Comparison of ENCODE assay signal across 29 cellular contexts in genomic region chr10:15309221-15309620, GRCh38.
"Had no signal": no experiment of that assay in that cellular context is flagged by ENCODE, and none has a peak within 500 bp of the region (broad histone marks: within the 10 kb centered on the region; RNA-seq: fewer than 3 reads in every experiment).

No MANE protein-coding gene starts in this region.

- H3K27me3 Mint-ChIP-seq: stimulated activated naive CD8-positive, alpha-beta T cell treated with anti-CD3 and anti-CD28 coated beads, Interleukin-15, amount 100 ng/mL, for 72 hours; type B pancreatic cell had no signal

- DNase-seq: heart left ventricle; hypothalamus; immature natural killer cell; kidney; left ventricle myocardium inferior; mesendoderm; naive B cell; natural killer cell; nucleus accumbens; pancreas; retina; right cardiac atrium; sigmoid colon; small intestine; spleen; stimulated activated CD4-positive, alpha-beta T cell treated with anti-CD3 and anti-CD28 coated beads, Interleukin-1b, Interleukin-23, amount 100 ng/mL, for 48 hours; stimulated activated CD4-positive, alpha-beta T cell treated with anti-CD3 and anti-CD28 coated beads, Interleukin-2, amount 100 ng/mL, for 48 hours; stimulated activated CD4-positive, alpha-beta T cell treated with anti-CD3 and anti-CD28 coated beads, Interleukin-4, amount 100 ng/mL, for 4 hours; stimulated activated CD8-positive, alpha-beta memory T cell treated with anti-CD3 and anti-CD28 coated beads, Interleukin-4, amount 100 ng/mL, for 48 hours; stimulated activated naive CD4-positive, alpha-beta T cell treated with Interleukin-2 at 50 U/mL for 16 hours; stimulated activated naive CD8-positive, alpha-beta T cell treated with anti-CD3 and anti-CD28 coated beads, Interleukin-15, amount 100 ng/mL, for 72 hours; substantia nigra; uterus had no signal

- H3K27me3 ChIP-seq: heart left ventricle, pancreas, sigmoid colon, tibial nerve, uterus had no signal

- H3K9me3 Mint-ChIP-seq: immature natural killer cell; mesothelial cell of epicardium; naive B cell; natural killer cell; stimulated activated memory B cell treated with anti-CD40 and anti-IgM and Interleukin-4, amounts not matched to agents 10 μg/mL and 1 μg/mL and 100 μg/mL, for 72 hours; stimulated activated naive CD8-positive, alpha-beta T cell treated with anti-CD3 and anti-CD28 coated beads, Interleukin-15, amount 100 ng/mL, for 72 hours had no signal

- ATAC-seq: heart left ventricle; natural killer cell; right cardiac atrium; stimulated activated memory B cell treated with anti-CD40 and anti-IgM and Interleukin-4, amounts not matched to agents 10 μg/mL and 1 μg/mL and 100 μg/mL, for 72 hours; stimulated activated naive CD8-positive, alpha-beta T cell treated with anti-CD3 and anti-CD28 coated beads, Interleukin-15, amount 100 ng/mL, for 72 hours had no signal

- H3K36me3 ChIP-seq: heart left ventricle, left ventricle myocardium inferior, pancreas, sigmoid colon, spleen, tibial nerve, uterus had no signal

- H3K4me3 Mint-ChIP-seq: immature natural killer cell; mesothelial cell of epicardium; naive B cell; natural killer cell; stimulated activated memory B cell treated with anti-CD40 and anti-IgM and Interleukin-4, amounts not matched to agents 10 μg/mL and 1 μg/mL and 100 μg/mL, for 72 hours; stimulated activated naive CD8-positive, alpha-beta T cell treated with anti-CD3 and anti-CD28 coated beads, Interleukin-15, amount 100 ng/mL, for 72 hours; type B pancreatic cell had no signal

- H3K27ac ChIP-seq: heart left ventricle, left ventricle myocardium inferior, sigmoid colon, spleen, tibial nerve, uterus had no signal

- H3K27ac Mint-ChIP-seq: immature natural killer cell; mesothelial cell of epicardium; naive B cell; natural killer cell; stimulated activated memory B cell treated with anti-CD40 and anti-IgM and Interleukin-4, amounts not matched to agents 10 μg/mL and 1 μg/mL and 100 μg/mL, for 72 hours; stimulated activated naive CD8-positive, alpha-beta T cell treated with anti-CD3 and anti-CD28 coated beads, Interleukin-15, amount 100 ng/mL, for 72 hours; type B pancreatic cell had no signal

- H3K4me3 ChIP-seq: heart left ventricle, left ventricle myocardium inferior, lung, pancreas, sigmoid colon, spleen, tibial nerve, uterus had no signal

- FAIRE-seq: islet of Langerhans, kidney, pancreas, small intestine had no signal

- H3K9me3 ChIP-seq: heart left ventricle, left ventricle myocardium inferior, pancreas, sigmoid colon, spleen, tibial nerve, uterus had no signal

- H3K36me3 Mint-ChIP-seq: immature natural killer cell; mesothelial cell of epicardium; naive B cell; natural killer cell; stimulated activated memory B cell treated with anti-CD40 and anti-IgM and Interleukin-4, amounts not matched to agents 10 μg/mL and 1 μg/mL and 100 μg/mL, for 72 hours had no signal

- H3K4me1 Mint-ChIP-seq: stimulated activated memory B cell treated with anti-CD40 and anti-IgM and Interleukin-4, amounts not matched to agents 10 μg/mL and 1 μg/mL and 100 μg/mL, for 72 hours had no signal

- H3K4me1 ChIP-seq: pancreas had no signal
